Comparison of ENCODE assay signal across 8 cellular contexts in genomic region chr1:210448293-210448892, GRCh38.
DNase-seq lines count a peak whose midpoint lies in the region; ATAC-seq and TF ChIP-seq lines count a peak whose summit lies in the region.

No MANE protein-coding gene starts in this region.

- TF ChIP-seq CTCF in GM10266 (IDR thresholded peaks at IDR 0.05; ENCODE audit: control insufficient read depth, insufficient read depth, low read depth, missing control alignments) (peak; percentile 45), fibroblast of villous mesenchyme (IDR thresholded peaks at IDR 0.05; ENCODE audit: insufficient read depth, low read depth, low read length) (peak; percentile 70)

- H3K4me3 ChIP-seq in fibroblast of villous mesenchyme (ENCODE audit: low read depth, low read length): no peak overlapping the region

- ATAC-seq in GM21515 (IDR thresholded peaks at IDR 0.05; ENCODE audit: unreplicated experiment) (no peak), HG03378 (IDR thresholded peaks at IDR 0.05; ENCODE audit: unreplicated experiment) (no peak)

- peak; percentile 63 for DNase-seq in AG08395 (ENCODE audit: low spot score)
- peak; percentile 28 for DNase-seq in GM10266 (ENCODE audit: extremely low spot score)
- DNase-seq in NCI-H1436 treated with DMSO at 0.1 percent for 48 hours (lab: John Stamatoyannopoulos, UW): peak; percentile 56
- DNase-seq in SW480 (ENCODE audit: low spot score): peak; percentile 59
- DNase-seq in fibroblast of villous mesenchyme (ENCODE audit: low read depth): peak; percentile 72
- DNase-seq in retina: peak; percentile 45
